In genomic region chr5:168411871-168412270, GRCh38 we compare ENCODE assay signal across 16 cellular contexts.
DNase-seq lines count a peak whose midpoint lies in the region; ATAC-seq and TF ChIP-seq lines count a peak whose summit lies in the region.
"Had no signal": no experiment of that assay in that cellular context is flagged by ENCODE, and none has a peak within 500 bp of the region (broad histone marks: within the 10 kb centered on the region; RNA-seq: fewer than 3 reads in every experiment).

No MANE protein-coding gene starts in this region.

- H3K27me3 Mint-ChIP-seq in CD4-positive, alpha-beta T cell, result no peaks in the 10 kb centered on the region
- no peaks in the 10 kb centered on the region for H3K27me3 Mint-ChIP-seq in effector memory CD8-positive, alpha-beta T cell
- H3K27me3 Mint-ChIP-seq in activated naive CD4-positive, alpha-beta T cell treated with anti-CD3 and anti-CD28 coated beads for 36 hours (ENCODE audit: low read depth), result peaks cover 5% of the 10 kb centered on the region
- H3K27me3 Mint-ChIP-seq: CD4-positive, alpha-beta memory T cell had no signal

- intact Hi-C loops in CD4-positive, alpha-beta T cell (cut with DNase I, micrococcal nuclease), result no loop called here
- intact Hi-C loops in Panc1 (cut with micrococcal nuclease; ENCODE audit: unreplicated experiment), result no loop called here
- intact Hi-C loops in thyroid gland (cut with DNase I), result no loop called here
- intact Hi-C loops in activated naive CD4-positive, alpha-beta T cell treated with anti-CD3 and anti-CD28 coated beads for 36 hours (cut with micrococcal nuclease), result loop anchor here (2.0 to 5.0 kb wide), 2 partner anchors 79 to 165 kb away; partner anchors contain the start of gene PANK3

- H3K4me3 ChIP-seq in Panc1 (ENCODE audit: low read depth in 2 of 2, low read length in 2 of 2) (no peak overlapping the region), thyroid gland (replicated peaks in 1 of 3) (no peak overlapping the region)
- H3K4me3 ChIP-seq: BLaER1 treated with 17β-estradiol and CSF1 and Interleukin-3, amounts not matched to agents 10 nM and 100 nM; HAP-1 had no signal

- no peaks in the 10 kb centered on the region for H3K9me3 Mint-ChIP-seq in CD4-positive, alpha-beta T cell
- H3K9me3 Mint-ChIP-seq in effector memory CD8-positive, alpha-beta T cell, result no peaks in the 10 kb centered on the region
- no peaks in the 10 kb centered on the region for H3K9me3 Mint-ChIP-seq in activated naive CD4-positive, alpha-beta T cell treated with anti-CD3 and anti-CD28 coated beads for 36 hours
- H3K9me3 Mint-ChIP-seq: CD4-positive, alpha-beta memory T cell; HFFc6 had no signal

- peaks cover 19% of the 10 kb centered on the region for H3K4me1 Mint-ChIP-seq in CD4-positive, alpha-beta T cell (ENCODE audit: low read depth)
- H3K4me1 Mint-ChIP-seq in effector memory CD8-positive, alpha-beta T cell (ENCODE audit: low read depth in 2 of 2), result peaks cover 13% of the 10 kb centered on the region in 2 donors
- H3K4me1 Mint-ChIP-seq in activated naive CD4-positive, alpha-beta T cell treated with anti-CD3 and anti-CD28 coated beads for 36 hours (ENCODE audit: low read depth), result peaks cover 21% of the 10 kb centered on the region

- BruUV-seq in Panc1 (replicated peaks; lab: Mats Ljungman, UMichigan), result TSS peak; percentile 32

- H3K27me3 ChIP-seq in CD4-positive, alpha-beta T cell (ENCODE audit: control insufficient read depth, insufficient read depth, low read length), result no peaks in the 10 kb centered on the region
- no peaks in the 10 kb centered on the region for H3K27me3 ChIP-seq in Panc1 (ENCODE audit: control insufficient read depth, insufficient read depth, low read length)
- H3K27me3 ChIP-seq in thyroid gland, result no peaks in the 10 kb centered on the region

- peak overlapping the region; percentile 27 for H3K4me3 Mint-ChIP-seq in CD4-positive, alpha-beta T cell
- no peak overlapping the region for H3K4me3 Mint-ChIP-seq in effector memory CD8-positive, alpha-beta T cell
- H3K4me3 Mint-ChIP-seq in activated naive CD4-positive, alpha-beta T cell treated with anti-CD3 and anti-CD28 coated beads for 36 hours, result no peak overlapping the region

- no peak overlapping the region for H3K27ac Mint-ChIP-seq in CD4-positive, alpha-beta T cell
- H3K27ac Mint-ChIP-seq in effector memory CD8-positive, alpha-beta T cell, result peak overlapping the region; percentile 41 to 46
- no peak overlapping the region for H3K27ac Mint-ChIP-seq in activated naive CD4-positive, alpha-beta T cell treated with anti-CD3 and anti-CD28 coated beads for 36 hours
- H3K27ac Mint-ChIP-seq: HFFc6 had no signal

- H3K9me3 ChIP-seq in CD4-positive, alpha-beta T cell (ENCODE audit: control insufficient read depth, low read length), result no peaks in the 10 kb centered on the region
- H3K9me3 ChIP-seq in Panc1 (ENCODE audit: control insufficient read depth, insufficient read depth, low read depth, low read length), result no peaks in the 10 kb centered on the region
- no peaks in the 10 kb centered on the region for H3K9me3 ChIP-seq in thyroid gland
- H3K9me3 ChIP-seq: BLaER1 treated with 17β-estradiol and CSF1 and Interleukin-3, amounts not matched to agents 10 nM and 100 nM; HAP-1 had no signal

- H3K36me3 ChIP-seq in Panc1 (ENCODE audit: control insufficient read depth, insufficient read depth, low read length) (no peaks in the 10 kb centered on the region), thyroid gland (peaks cover 0 to 10% of the 10 kb centered on the region in 2 donors)

- in situ Hi-C loops in Panc1 (cut with HindIII; ENCODE audit: low pct_unique_long_range_greater_than_20kb, low sequenced_read_pairs), result no loop called here

- no peak overlapping the region for H3K27ac ChIP-seq in CD4-positive, alpha-beta T cell (ENCODE audit: low read depth, low read length)
- H3K27ac ChIP-seq in Panc1 (ENCODE audit: low read length) (no peak overlapping the region), thyroid gland (peak overlapping the region in 1 of 3 donors; percentile 8)
- H3K27ac ChIP-seq: BLaER1 treated with 17β-estradiol and CSF1 and Interleukin-3, amounts not matched to agents 10 nM and 100 nM had no signal

- CTCF ChIA-PET in CD4-positive, alpha-beta T cell (lab: Charles Lee), result interaction anchor here (0.9 kb wide), 1 partner anchor 54 kb away, joined by 3 read pairs; no protein-coding TSS in a partner anchor
- CTCF ChIA-PET in Panc1 (lab: Charles Lee), result no interaction called here
- CTCF ChIA-PET in activated naive CD4-positive, alpha-beta T cell treated with anti-CD3 and anti-CD28 coated beads for 36 hours (lab: Charles Lee), result interaction anchor here (0.6 kb wide), 2 partner anchors 128 to 759 kb away, joined by 3 read pairs; no protein-coding TSS in a partner anchor

- no peaks in the 10 kb centered on the region for H3K36me3 Mint-ChIP-seq in CD4-positive, alpha-beta T cell (ENCODE audit: low read depth)
- H3K36me3 Mint-ChIP-seq in effector memory CD8-positive, alpha-beta T cell (ENCODE audit: insufficient read depth), result peaks cover 2% of the 10 kb centered on the region
- peaks cover 1% of the 10 kb centered on the region for H3K36me3 Mint-ChIP-seq in activated naive CD4-positive, alpha-beta T cell treated with anti-CD3 and anti-CD28 coated beads for 36 hours (ENCODE audit: low read depth)
- H3K36me3 Mint-ChIP-seq: CD4-positive, alpha-beta memory T cell had no signal

- TF ChIP-seq CTCF in CD4-positive, alpha-beta T cell (IDR thresholded peaks at IDR 0.05), result no peak
- TF ChIP-seq CTCF in Panc1 (IDR thresholded peaks at IDR 0.05) (no peak), thyroid gland (IDR thresholded peaks at IDR 0.05) (peak in 1 of 6 experiments; percentile 8)

- ATAC-seq in CD4-positive, alpha-beta T cell (ENCODE audit: poor library complexity), result no peak
- ATAC-seq in Panc1, result no peak
- no peak for ATAC-seq in effector memory CD8-positive, alpha-beta T cell (replicated peaks)

- DNase-seq in CD4-positive, alpha-beta T cell, result no peak
- DNase-seq in Panc1 (ENCODE audit: low read depth, low spot score) (no peak), thyroid gland (peak; percentile 56 to 66), HPDE6-E6E7 (ENCODE audit: extremely low spot score) (no peak), Kasumi-1 (lab: John Stamatoyannopoulos, UW) (no peak)
- no peak for DNase-seq in effector memory CD8-positive, alpha-beta T cell
- DNase-seq in activated naive CD4-positive, alpha-beta T cell treated with anti-CD3 and anti-CD28 coated beads for 36 hours, result no peak
- DNase-seq: CD4-positive, alpha-beta memory T cell; COR-L47; DMS153; DMS79 treated with DMSO at 0.1 percent for 48 hours; EL; GOT3; HFFc6 had no signal

- H3K4me1 ChIP-seq in Panc1 (ENCODE audit: control insufficient read depth, insufficient read depth, low read length), result no peaks in the 10 kb centered on the region
- peaks cover 3 to 5% of the 10 kb centered on the region in 2 donors for H3K4me1 ChIP-seq in thyroid gland
- H3K4me1 ChIP-seq: HAP-1 had no signal

- WGBS in thyroid gland, 2 donors, result 59 to 61% methylated on average over 3 of the region's 3 CpGs

- no peak for TF ChIP-seq POLR2A in thyroid gland (IDR thresholded peaks at IDR 0.05)

- POLR2A ChIA-PET in CD4-positive, alpha-beta T cell (lab: Charles Lee), result no interaction called here
- POLR2A ChIA-PET in Panc1 (lab: Charles Lee), result interaction anchor here (0.6 kb wide), 1 partner anchor 560 kb away, joined by 8 read pairs; no protein-coding TSS in a partner anchor

Comparison
In these comparisons a context has a peak if more than half of its experiments do, and no peak if none do; other contexts are left out.
1. DNase-seq: peak in thyroid gland (2 of 2); none in CD4-positive, alpha-beta T cell (0 of 10), Panc1 (single experiment), effector memory CD8-positive, alpha-beta T cell (0 of 3), activated naive CD4-positive, alpha-beta T cell treated with anti-CD3 and anti-CD28 coated beads for 36 hours (single experiment), HPDE6-E6E7 (single experiment) and Kasumi-1 (0 of 2).
2. H3K27ac Mint-ChIP-seq: peak in effector memory CD8-positive, alpha-beta T cell (2 of 2); none in CD4-positive, alpha-beta T cell (single experiment) and activated naive CD4-positive, alpha-beta T cell treated with anti-CD3 and anti-CD28 coated beads for 36 hours (single experiment).